In genomic region chr4:13544556-13545393, GRCh38 we compare ENCODE assay signal across 8 cellular contexts. TPM values are rescaled to one million over a fixed set of nuclear protein-coding genes. Genes with fewer than 3 reads are reported as not detected.
DNase-seq lines count a peak whose midpoint lies in the region; ATAC-seq and TF ChIP-seq lines count a peak whose summit lies in the region.

No MANE protein-coding gene starts in this region.

- H3K4me1 ChIP-seq in ectodermal cell (ENCODE audit: control insufficient read depth, insufficient read depth, low read length), result peaks cover 4% of the 10 kb centered on the region
- peaks cover 56% of the 10 kb centered on the region for H3K4me1 ChIP-seq in lower lobe of right lung

- peaks cover 5% of the 10 kb centered on the region for H3K9me3 Mint-ChIP-seq in stimulated activated memory B cell treated with anti-CD40 and anti-IgM and Interleukin-4, amounts not matched to agents 10 μg/mL and 1 μg/mL and 100 μg/mL, for 72 hours

- intact Hi-C loops in lower lobe of right lung (cut with DNase I), result loop anchor here (10.0 kb wide), 2 partner anchors 690 to 820 kb away; no protein-coding TSS in a partner anchor

- peaks cover 85% of the 10 kb centered on the region for H3K27me3 Mint-ChIP-seq in stimulated activated memory B cell treated with anti-CD40 and anti-IgM and Interleukin-4, amounts not matched to agents 10 μg/mL and 1 μg/mL and 100 μg/mL, for 72 hours

- ATAC-seq in HG02571 (IDR thresholded peaks at IDR 0.05; ENCODE audit: unreplicated experiment), result peak; percentile 47
- peak; percentile 79 to 85 for ATAC-seq in lower lobe of right lung
- ATAC-seq in stimulated activated memory B cell treated with anti-CD40 and anti-IgM and Interleukin-4, amounts not matched to agents 10 μg/mL and 1 μg/mL and 100 μg/mL, for 72 hours, result peak; percentile 47

- H3K27ac ChIP-seq in ectodermal cell (ENCODE audit: insufficient read depth, low read depth, low read length, poor library complexity, severe bottlenecking) (peak overlapping the region; percentile 27), lower lobe of right lung (no peak overlapping the region)

- H3K36me3 ChIP-seq in ectodermal cell (ENCODE audit: control insufficient read depth, insufficient read depth, low read length) (no peaks in the 10 kb centered on the region), lower lobe of right lung (no peaks in the 10 kb centered on the region)

- peak overlapping the region; percentile 77 for H3K4me3 Mint-ChIP-seq in stimulated activated memory B cell treated with anti-CD40 and anti-IgM and Interleukin-4, amounts not matched to agents 10 μg/mL and 1 μg/mL and 100 μg/mL, for 72 hours

- no peak overlapping the region for H3K27ac Mint-ChIP-seq in stimulated activated memory B cell treated with anti-CD40 and anti-IgM and Interleukin-4, amounts not matched to agents 10 μg/mL and 1 μg/mL and 100 μg/mL, for 72 hours

- H3K4me1 Mint-ChIP-seq in stimulated activated memory B cell treated with anti-CD40 and anti-IgM and Interleukin-4, amounts not matched to agents 10 μg/mL and 1 μg/mL and 100 μg/mL, for 72 hours, result peaks cover 35% of the 10 kb centered on the region

- peak; percentile 75 for DNase-seq in activated CD4-positive, alpha-beta T cell treated with anti-CD3 and anti-CD28 coated beads for 48 hours
- no peak for DNase-seq in activated CD4-positive, alpha-beta T cell treated with anti-CD3 and anti-CD28 coated beads for 1 hour
- DNase-seq in NCI-H1092 (lab: John Stamatoyannopoulos, UW) (peak; percentile 54), SW480 (ENCODE audit: low spot score) (peak; percentile 66), lower lobe of right lung (peak; percentile 76)

- no peaks in the 10 kb centered on the region for H3K36me3 Mint-ChIP-seq in stimulated activated memory B cell treated with anti-CD40 and anti-IgM and Interleukin-4, amounts not matched to agents 10 μg/mL and 1 μg/mL and 100 μg/mL, for 72 hours

- 0% methylated on average over 59 of the region's 59 CpGs for WGBS in ectodermal cell, 2 experiments

- H3K4me3 ChIP-seq in ectodermal cell (ENCODE audit: insufficient read depth, low read depth, low read length) (peak overlapping the region; percentile 64), lower lobe of right lung (peak overlapping the region; percentile 65)

- H3K9me3 ChIP-seq in ectodermal cell (ENCODE audit: control insufficient read depth, low read length) (no peaks in the 10 kb centered on the region), lower lobe of right lung (no peaks in the 10 kb centered on the region)

- H3K27me3 ChIP-seq in ectodermal cell (ENCODE audit: control insufficient read depth, insufficient read depth, low read length, poor library complexity, severe bottlenecking), result peaks cover 98% of the 10 kb centered on the region
- H3K27me3 ChIP-seq in lower lobe of right lung (ENCODE audit: low read depth), result peaks cover 100% of the 10 kb centered on the region

- no peak for TF ChIP-seq CTCF in lower lobe of right lung (IDR thresholded peaks at IDR 0.05)

RNA-seq across cellular contexts. Expression of gene NKX3-2, which starts 0.5 kb away (rescaled TPM):
- 2.0 TPM for polyA plus RNA-seq in ectodermal cell (2013, experiment 1 of 4)
- 1.3 TPM for polyA plus RNA-seq in ectodermal cell (2013, experiment 2 of 4)
- polyA plus RNA-seq in ectodermal cell (2013, experiment 3 of 4), result 1.8 TPM
- 1.6 TPM for polyA plus RNA-seq in ectodermal cell (2013, experiment 4 of 4)
- total RNA-seq in lower lobe of right lung, result not detected
